ENCODE assay signal across 27 cellular contexts in genomic region chr13:107873908-107874307, GRCh38.
"Had no signal": no experiment of that assay in that cellular context is flagged by ENCODE, and none has a peak within 500 bp of the region (broad histone marks: within the 10 kb centered on the region; RNA-seq: fewer than 3 reads in every experiment).

No MANE protein-coding gene starts in this region.

- H3K4me1 ChIP-seq: foreskin keratinocyte, gastrocnemius medialis, heart left ventricle had no signal

- H3K27ac ChIP-seq: brain microvascular endothelial cell, coronary artery, dorsolateral prefrontal cortex, foreskin keratinocyte, gastrocnemius medialis, heart left ventricle, WERI-Rb-1 had no signal

- DNase-seq: activated B cell treated with CpG ODN at 0.5 μM for 24 hours; activated CD4-positive, alpha-beta T cell treated with anti-CD3 and anti-CD28 coated beads for 48 hours; activated CD4-positive, alpha-beta T cell treated with anti-CD3 and anti-CD28 coated beads, Interleukin-2, amount 50 U/mL, for 1 hour; activated CD4-positive, alpha-beta T cell treated with anti-CD3 and anti-CD28 coated beads, Interleukin-2, amount 50 U/mL, for 48 hours; activated CD8-positive, alpha-beta memory T cell treated with anti-CD3 and anti-CD28 coated beads for 24 hours; activated CD8-positive, alpha-beta T cell treated with anti-CD3 and anti-CD28 coated beads for 36 hours; activated effector memory CD4-positive, alpha-beta T cell treated with Interleukin-2 at 50 U/mL for 16 hours; activated gamma-delta T cell treated with Interleukin-2 at 50 U/mL for 16 hours; activated naive CD4-positive, alpha-beta T cell treated with anti-CD3 and anti-CD28 coated beads, Interleukin-2, amount 50 U/mL, for 16 hours; activated naive CD4-positive, alpha-beta T cell treated with Interleukin-2 at 50 U/mL for 16 hours; activated T-cell treated with anti-CD3 and anti-CD28 coated beads, Interleukin-2, amount 50 U/mL, for 4 hours; amniotic stem cell; anterior cingulate cortex; brain microvascular endothelial cell; dorsolateral prefrontal cortex; effector memory CD4-positive, alpha-beta T cell; endodermal cell; foreskin keratinocyte; gastrocnemius medialis; glutamatergic neuron; heart left ventricle; T1000; WERI-Rb-1 had no signal

- ATAC-seq: activated CD4-positive, CD25-positive, alpha-beta regulatory T cell treated with anti-CD3 and anti-CD28 coated beads, Interleukin-2, amount 50 U/mL, for 24 hours; activated CD8-positive, alpha-beta T cell treated with anti-CD3 and anti-CD28 coated beads for 36 hours; activated T-cell treated with anti-CD3 and anti-CD28 coated beads, Interleukin-2, amount 50 U/mL, for 4 hours; activated T-helper 17 cell treated with anti-CD3 and anti-CD28 coated beads, Interleukin-2, amount 50 U/mL, for 72 hours; esophagus mucosa; foreskin keratinocyte; gastrocnemius medialis; heart left ventricle had no signal

- H3K36me3 ChIP-seq: brain microvascular endothelial cell, gastrocnemius medialis, heart left ventricle, WERI-Rb-1 had no signal

- H3K4me3 ChIP-seq: coronary artery, dorsolateral prefrontal cortex, gastrocnemius medialis, heart left ventricle had no signal

- H3K9me3 ChIP-seq: gastrocnemius medialis, heart left ventricle had no signal
